Comparison of ENCODE assay signal across 8 cellular contexts in the genomic region with DNA sequence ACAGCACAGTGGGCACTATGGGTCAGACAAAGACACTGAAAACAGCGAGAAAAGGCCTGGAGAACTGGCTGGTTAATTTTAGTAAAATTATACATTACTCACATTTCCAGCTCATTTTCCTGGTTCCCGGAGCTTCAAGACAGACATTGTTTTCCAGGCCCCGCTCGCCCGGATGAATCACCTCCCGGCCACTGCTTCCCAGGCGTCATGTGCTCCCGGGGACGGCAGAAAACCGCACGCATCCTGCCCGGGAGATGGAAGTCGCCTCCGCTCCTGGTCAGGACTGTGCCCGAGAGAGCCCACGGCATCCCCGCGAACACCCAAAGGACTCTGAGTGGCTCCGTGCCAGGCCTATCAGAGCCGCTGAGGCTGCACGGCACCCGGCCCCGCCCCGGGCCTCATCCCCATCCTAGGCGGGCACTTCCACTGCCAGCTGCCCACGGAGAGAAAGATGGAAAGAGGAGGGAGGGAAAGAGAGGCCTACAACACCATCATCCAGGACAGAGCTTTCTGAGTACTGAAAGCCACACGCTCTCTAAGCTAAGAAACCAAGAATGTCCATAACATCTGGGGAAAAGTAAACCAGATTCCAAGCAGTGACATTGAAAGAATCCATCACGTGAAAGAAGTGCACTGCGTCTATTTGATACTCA.
DNase-seq lines count a peak whose midpoint lies in the region; ATAC-seq and TF ChIP-seq lines count a peak whose summit lies in the region.

No MANE protein-coding gene starts in this region.

- H3K36me3 ChIP-seq in left ventricle myocardium inferior = peaks cover 13% of the 10 kb centered on the region
- peaks cover 11% of the 10 kb centered on the region for H3K36me3 ChIP-seq in Karpas-422 (ENCODE audit: insufficient read depth, low read length)

- CTCF ChIA-PET in activated CD8-positive, alpha-beta memory T cell treated with anti-CD3 and anti-CD28 coated beads, Interleukin-2, amount 10 ng/mL, durations not matched to agents 7 days and 5 days (lab: Charles Lee) = no interaction called here

- in situ Hi-C loops in G401 (cut with HindIII; ENCODE audit: low sequenced_read_pairs) = no loop called here

- DNase-seq in G401 (ENCODE audit: low spot score) = peak; percentile 59
- DNase-seq in amniotic stem cell (lab: John Stamatoyannopoulos, UW) = peak; percentile 75
- peak; percentile 62 for DNase-seq in left ventricle myocardium inferior
- DNase-seq in sciatic nerve (ENCODE audit: low spot score) = peak; percentile 89
- DNase-seq in RKO (ENCODE audit: low spot score) = no peak
- DNase-seq in activated CD8-positive, alpha-beta memory T cell treated with anti-CD3 and anti-CD28 coated beads, Interleukin-2, amount 10 ng/mL, durations not matched to agents 7 days and 5 days = no peak
- no peak for DNase-seq in NCI-H82 treated with DMSO at 0.1 percent for 48 hours (lab: John Stamatoyannopoulos, UW; ENCODE audit: unreplicated experiment)
- DNase-seq in Karpas-422 = no peak

- H3K4me3 Mint-ChIP-seq in activated CD8-positive, alpha-beta memory T cell treated with anti-CD3 and anti-CD28 coated beads, Interleukin-2, amount 10 ng/mL, durations not matched to agents 7 days and 5 days = no peak overlapping the region

- H3K4me2 ChIP-seq in Karpas-422 (ENCODE audit: low read depth, low read length, poor library complexity, severe bottlenecking) = no peak overlapping the region

- H3K9ac ChIP-seq in Karpas-422 (ENCODE audit: low read length) = no peak overlapping the region

- no peak for TF ChIP-seq CTCF in left ventricle myocardium inferior (IDR thresholded peaks at IDR 0.05; ENCODE audit: borderline replicate concordance)

- intact Hi-C loops in left ventricle myocardium inferior (cut with micrococcal nuclease) = no loop called here
- intact Hi-C loops in sciatic nerve (cut with DNase I) = no loop called here

- H3K9me2 ChIP-seq in Karpas-422 (replicated peaks; ENCODE audit: insufficient read depth, low read length) = no peaks in the 10 kb centered on the region

- H3K4me3 ChIP-seq in left ventricle myocardium inferior (peak overlapping the region; percentile 46), Karpas-422 (ENCODE audit: low read length) (no peak overlapping the region)

- H3K9me3 ChIP-seq in left ventricle myocardium inferior (replicated peaks) (no peaks in the 10 kb centered on the region), Karpas-422 (ENCODE audit: low read length) (no peaks in the 10 kb centered on the region)

- H3K4me1 ChIP-seq in left ventricle myocardium inferior = peaks cover 90% of the 10 kb centered on the region
- no peaks in the 10 kb centered on the region for H3K4me1 ChIP-seq in Karpas-422 (ENCODE audit: low read length)

- H3K36me3 Mint-ChIP-seq in activated CD8-positive, alpha-beta memory T cell treated with anti-CD3 and anti-CD28 coated beads, Interleukin-2, amount 10 ng/mL, durations not matched to agents 7 days and 5 days = peaks cover 13% of the 10 kb centered on the region

- H3K27me3 ChIP-seq in left ventricle myocardium inferior (ENCODE audit: low read depth) = no peaks in the 10 kb centered on the region
- H3K27me3 ChIP-seq in Karpas-422 (ENCODE audit: low read length) = no peaks in the 10 kb centered on the region

- no peak overlapping the region for H3K27ac Mint-ChIP-seq in activated CD8-positive, alpha-beta memory T cell treated with anti-CD3 and anti-CD28 coated beads, Interleukin-2, amount 10 ng/mL, durations not matched to agents 7 days and 5 days

- peaks cover 97% of the 10 kb centered on the region for H3K79me2 ChIP-seq in Karpas-422 (ENCODE audit: low read length)

- peaks cover 60% of the 10 kb centered on the region for H4K20me1 ChIP-seq in Karpas-422 (ENCODE audit: insufficient read depth, low read depth, low read length)

- H3K4me1 Mint-ChIP-seq in activated CD8-positive, alpha-beta memory T cell treated with anti-CD3 and anti-CD28 coated beads, Interleukin-2, amount 10 ng/mL, durations not matched to agents 7 days and 5 days = no peaks in the 10 kb centered on the region

- no peak overlapping the region for H2AFZ ChIP-seq in Karpas-422 (ENCODE audit: low read length)

- ATAC-seq in sciatic nerve = peak; percentile 88
- no peak for ATAC-seq in activated CD8-positive, alpha-beta memory T cell treated with anti-CD3 and anti-CD28 coated beads, Interleukin-2, amount 10 ng/mL, durations not matched to agents 7 days and 5 days

- no peaks in the 10 kb centered on the region for H3K27me3 Mint-ChIP-seq in activated CD8-positive, alpha-beta memory T cell treated with anti-CD3 and anti-CD28 coated beads, Interleukin-2, amount 10 ng/mL, durations not matched to agents 7 days and 5 days

- no peaks in the 10 kb centered on the region for H3K9me3 Mint-ChIP-seq in activated CD8-positive, alpha-beta memory T cell treated with anti-CD3 and anti-CD28 coated beads, Interleukin-2, amount 10 ng/mL, durations not matched to agents 7 days and 5 days (ENCODE audit: low read depth)

- H3K27ac ChIP-seq in left ventricle myocardium inferior (replicated peaks) (peak overlapping the region; percentile 84), Karpas-422 (ENCODE audit: low read length) (no peak overlapping the region)

Comparison
In these comparisons a context has a peak if more than half of its experiments do, and no peak if none do; other contexts are left out.
1. DNase-seq: peak in G401 (single experiment), amniotic stem cell (single experiment), left ventricle myocardium inferior (single experiment) and sciatic nerve (single experiment); none in RKO (single experiment), activated CD8-positive, alpha-beta memory T cell treated with anti-CD3 and anti-CD28 coated beads, Interleukin-2, amount 10 ng/mL, durations not matched to agents 7 days and 5 days (single experiment), NCI-H82 treated with DMSO at 0.1 percent for 48 hours (single experiment) and Karpas-422 (single experiment).